24 cellular contexts compared by ENCODE assay signal in genomic region chr6:43006251-43006650, GRCh38.
"Had no signal": no experiment of that assay in that cellular context is flagged by ENCODE, and none has a peak within 500 bp of the region (broad histone marks: within the 10 kb centered on the region; RNA-seq: fewer than 3 reads in every experiment).

No MANE protein-coding gene starts in this region.

- H3K9me3 Mint-ChIP-seq: mesothelial cell of epicardium; naive B cell; natural killer cell; nephron progenitor cell; stimulated activated naive B cell treated with anti-CD40 and anti-IgM and Interleukin-4, amounts not matched to agents 10 μg/mL and 1 μg/mL and 100 μg/mL, for 72 hours had no signal

- H3K27ac Mint-ChIP-seq: mesothelial cell of epicardium; natural killer cell; nephron progenitor cell; progenitor cell of endocrine pancreas; stimulated activated naive B cell treated with anti-CD40 and anti-IgM and Interleukin-4, amounts not matched to agents 10 μg/mL and 1 μg/mL and 100 μg/mL, for 72 hours had no signal

- ATAC-seq: natural killer cell; sciatic nerve; stimulated activated naive B cell treated with anti-CD40 and anti-IgM and Interleukin-4, amounts not matched to agents 10 μg/mL and 1 μg/mL and 100 μg/mL, for 72 hours; stimulated activated naive CD8-positive, alpha-beta T cell treated with anti-CD3 and anti-CD28 coated beads, Interleukin-15, Interleukin-2, amounts not matched to agents 100 U/mL and 50 U/mL, for 24 hours; upper lobe of right lung had no signal

- DNase-seq: islet precursor cell; left ventricle myocardium inferior; mesendoderm; naive B cell; natural killer cell; nephron progenitor cell; ovary; stimulated activated CD4-positive, alpha-beta T cell treated with anti-CD3 and anti-CD28 coated beads, Interleukin-12 subunit alpha, Interleukin-12 subunit beta, amount 100 ng/mL, for 4 hours; stimulated activated CD4-positive, alpha-beta T cell treated with anti-CD3 and anti-CD28 coated beads, Interleukin-15, amount 100 ng/mL, for 24 hours; stimulated activated CD4-positive, alpha-beta T cell treated with anti-CD3 and anti-CD28 coated beads, Interleukin-2, amount 100 ng/mL, for 24 hours; stimulated activated CD4-positive, alpha-beta T cell treated with anti-CD3 and anti-CD28 coated beads, Interleukin-4, amount 100 ng/mL, for 1 hour; stimulated activated naive B cell treated with anti-CD40 and anti-IgM and Interleukin-4, amounts not matched to agents 10 μg/mL and 1 μg/mL and 100 μg/mL, for 72 hours; stimulated activated naive CD8-positive, alpha-beta T cell treated with anti-CD3 and anti-CD28 coated beads, Interleukin-15, Interleukin-2, amounts not matched to agents 100 U/mL and 50 U/mL, for 24 hours; tibial artery; trophoblast cell; upper lobe of right lung had no signal

- H3K27me3 Mint-ChIP-seq: naive B cell; progenitor cell of endocrine pancreas; stimulated activated naive B cell treated with anti-CD40 and anti-IgM and Interleukin-4, amounts not matched to agents 10 μg/mL and 1 μg/mL and 100 μg/mL, for 72 hours had no signal

- H3K4me3 Mint-ChIP-seq: mesothelial cell of epicardium; naive B cell; natural killer cell; nephron progenitor cell; stimulated activated naive B cell treated with anti-CD40 and anti-IgM and Interleukin-4, amounts not matched to agents 10 μg/mL and 1 μg/mL and 100 μg/mL, for 72 hours had no signal

- H3K4me1 Mint-ChIP-seq: mesothelial cell of epicardium had no signal

- H3K36me3 Mint-ChIP-seq: natural killer cell had no signal

- H3K27ac ChIP-seq: hepatocyte, left ventricle myocardium inferior, ovary, right atrium auricular region, skin epidermis, suprapubic skin, thoracic aorta, tibial artery, upper lobe of right lung had no signal
